ENCODE assay signal across 31 cellular contexts in the genomic region with DNA sequence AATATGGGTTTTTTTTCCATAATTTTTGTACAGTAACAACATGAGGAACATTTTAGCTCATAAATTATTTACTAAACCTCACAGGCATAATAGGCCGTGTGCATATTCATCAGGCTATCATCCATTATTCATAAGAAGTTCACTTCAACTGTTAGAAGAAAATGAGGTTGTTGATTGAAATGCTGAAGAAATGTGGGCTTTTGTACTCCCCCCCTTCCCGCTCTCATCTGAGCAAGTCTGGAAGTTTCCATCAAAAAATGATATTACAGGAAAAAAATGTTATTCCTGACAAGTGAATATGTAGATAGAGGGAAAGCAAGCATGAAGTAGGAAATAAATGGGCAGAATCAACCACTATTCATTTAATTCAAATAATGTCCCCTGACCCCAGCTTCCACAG.
"Had no signal": no experiment of that assay in that cellular context is flagged by ENCODE, and none has a peak within 500 bp of the region (broad histone marks: within the 10 kb centered on the region; RNA-seq: fewer than 3 reads in every experiment).

No MANE protein-coding gene starts in this region.

- ATAC-seq: activated CD4-positive, CD25-positive, alpha-beta regulatory T cell treated with anti-CD3 and anti-CD28 coated beads, Interleukin-2, amount 50 U/mL, for 24 hours; activated CD8-positive, alpha-beta T cell treated with anti-CD3 and anti-CD28 coated beads for 36 hours; activated T-cell treated with anti-CD3 and anti-CD28 coated beads, Interleukin-2, amount 50 U/mL, for 4 hours; activated T-helper 17 cell treated with anti-CD3 and anti-CD28 coated beads, Interleukin-2, amount 50 U/mL, for 72 hours; body of pancreas; effector memory CD8-positive, alpha-beta T cell; foreskin keratinocyte; gastrocnemius medialis; heart left ventricle had no signal

- H3K4me3 ChIP-seq: body of pancreas, breast epithelium, cardiac muscle cell, coronary artery, esophagus muscularis mucosa, gastrocnemius medialis, heart left ventricle had no signal

- H3K27ac Mint-ChIP-seq: activated B cell treated with CpG ODN at 0.5 μM for 24 hours; activated CD8-positive, alpha-beta T cell treated with anti-CD3 and anti-CD28 coated beads for 36 hours; activated naive CD8-positive, alpha-beta T cell; dendritic cell treated with granulocyte-macrophage colony-stimulating factor and Interleukin-4, amounts not matched to agents 40 ng/mL and 50 ng/mL, for 4 days; effector memory CD8-positive, alpha-beta T cell had no signal

- H3K4me3 Mint-ChIP-seq: activated B cell treated with CpG ODN at 0.5 μM for 24 hours; activated CD8-positive, alpha-beta T cell treated with anti-CD3 and anti-CD28 coated beads for 36 hours; activated naive CD8-positive, alpha-beta T cell; activated T-cell treated with anti-CD3 and anti-CD28 coated beads, Interleukin-2, amount 50 U/mL, for 4 hours; activated T-helper 17 cell treated with anti-CD3 and anti-CD28 coated beads, Interleukin-2, amount 50 U/mL, for 72 hours; central memory CD8-positive, alpha-beta T cell; dendritic cell treated with granulocyte-macrophage colony-stimulating factor and Interleukin-4, amounts not matched to agents 40 ng/mL and 50 ng/mL, for 4 days; effector memory CD8-positive, alpha-beta T cell had no signal

- H3K27me3 Mint-ChIP-seq: activated B cell treated with CpG ODN at 0.5 μM for 24 hours; activated CD8-positive, alpha-beta T cell treated with anti-CD3 and anti-CD28 coated beads for 36 hours; activated naive CD8-positive, alpha-beta T cell; activated T-helper 17 cell treated with anti-CD3 and anti-CD28 coated beads, Interleukin-2, amount 50 U/mL, for 72 hours; central memory CD8-positive, alpha-beta T cell; dendritic cell treated with granulocyte-macrophage colony-stimulating factor and Interleukin-4, amounts not matched to agents 40 ng/mL and 50 ng/mL, for 4 days; effector memory CD8-positive, alpha-beta T cell had no signal

- H3K9me3 Mint-ChIP-seq: activated B cell treated with CpG ODN at 0.5 μM for 24 hours; activated CD8-positive, alpha-beta T cell treated with anti-CD3 and anti-CD28 coated beads for 36 hours; activated T-cell treated with anti-CD3 and anti-CD28 coated beads, Interleukin-2, amount 50 U/mL, for 4 hours; activated T-helper 17 cell treated with anti-CD3 and anti-CD28 coated beads, Interleukin-2, amount 50 U/mL, for 72 hours; central memory CD8-positive, alpha-beta T cell; dendritic cell treated with granulocyte-macrophage colony-stimulating factor and Interleukin-4, amounts not matched to agents 40 ng/mL and 50 ng/mL, for 4 days; effector memory CD8-positive, alpha-beta T cell had no signal

- H3K4me1 ChIP-seq: breast epithelium, foreskin keratinocyte, gastrocnemius medialis, heart left ventricle had no signal

- H3K27me3 ChIP-seq: body of pancreas, breast epithelium, cardiac muscle cell, dorsolateral prefrontal cortex, esophagus muscularis mucosa, foreskin keratinocyte, gastrocnemius medialis, heart left ventricle had no signal

- DNase-seq: activated B cell treated with CpG ODN at 0.5 μM for 24 hours; activated CD4-positive, alpha-beta T cell treated with anti-CD3 and anti-CD28 coated beads for 48 hours; activated CD4-positive, alpha-beta T cell treated with anti-CD3 and anti-CD28 coated beads, Interleukin-2, amount 50 U/mL, for 1 hour; activated CD4-positive, alpha-beta T cell treated with anti-CD3 and anti-CD28 coated beads, Interleukin-2, amount 50 U/mL, for 48 hours; activated CD8-positive, alpha-beta memory T cell treated with anti-CD3 and anti-CD28 coated beads for 24 hours; activated CD8-positive, alpha-beta T cell treated with anti-CD3 and anti-CD28 coated beads for 36 hours; activated effector memory CD4-positive, alpha-beta T cell treated with Interleukin-2 at 50 U/mL for 16 hours; activated gamma-delta T cell treated with Interleukin-2 at 50 U/mL for 16 hours; activated naive CD4-positive, alpha-beta T cell treated with anti-CD3 and anti-CD28 coated beads, Interleukin-2, amount 50 U/mL, for 16 hours; activated naive CD4-positive, alpha-beta T cell treated with Interleukin-2 at 50 U/mL for 16 hours; activated T-cell treated with anti-CD3 and anti-CD28 coated beads, Interleukin-2, amount 50 U/mL, for 4 hours; amygdala; aorta; body of pancreas; dorsolateral prefrontal cortex; effector memory CD8-positive, alpha-beta T cell; erythroblast; foreskin keratinocyte; gastrocnemius medialis; glutamatergic neuron; heart left ventricle; T-helper 2 cell had no signal

- H3K4me1 Mint-ChIP-seq: activated B cell treated with CpG ODN at 0.5 μM for 24 hours; central memory CD8-positive, alpha-beta T cell had no signal

- H3K9me3 ChIP-seq: body of pancreas, breast epithelium, esophagus muscularis mucosa, gastrocnemius medialis, heart left ventricle had no signal

- H3K27ac ChIP-seq: body of pancreas, breast epithelium, coronary artery, esophagus muscularis mucosa, foreskin keratinocyte, gastrocnemius medialis, heart left ventricle had no signal

- H3K36me3 ChIP-seq: breast epithelium, cardiac muscle cell, esophagus muscularis mucosa, heart left ventricle had no signal
